22 cellular contexts compared by ENCODE assay signal in the genomic region with DNA sequence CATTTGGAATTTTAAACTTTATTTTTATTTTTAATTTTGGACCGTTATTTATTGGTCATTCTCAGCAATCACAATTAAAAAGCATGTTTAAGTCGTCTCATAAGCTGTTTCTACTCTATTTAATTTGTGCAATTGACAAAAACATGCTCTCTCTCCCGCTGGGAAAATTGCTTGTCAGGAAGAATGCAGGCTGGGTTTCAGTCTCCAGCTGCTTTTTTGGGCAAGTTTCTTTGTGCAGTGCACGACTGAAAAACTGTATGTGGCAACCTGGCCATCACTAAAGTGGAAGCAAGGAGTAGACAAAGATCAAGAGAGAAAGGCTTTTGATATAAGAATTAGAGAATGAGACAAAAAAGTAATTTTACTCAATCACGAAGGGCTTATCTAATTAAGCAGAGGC.
"Had no signal": no experiment of that assay in that cellular context is flagged by ENCODE, and none has a peak within 500 bp of the region (broad histone marks: within the 10 kb centered on the region; RNA-seq: fewer than 3 reads in every experiment).

No MANE protein-coding gene starts in this region.

- H3K9me3 ChIP-seq: breast epithelium, gastrocnemius medialis, prostate gland, testis, upper lobe of left lung had no signal

- H3K4me3 ChIP-seq: breast epithelium, coronary artery, gastrocnemius medialis, heart left ventricle, left ventricle myocardium inferior, prostate gland, stomach, testis, upper lobe of left lung had no signal

- DNase-seq: activated CD4-positive, alpha-beta T cell treated with anti-CD3 and anti-CD28 coated beads, Interleukin-2, amount 10 ng/mL, durations not matched to agents 7 days and 5 days; activated CD8-positive, alpha-beta memory T cell treated with anti-CD3 and anti-CD28 coated beads, Interleukin-2, amount 50 U/mL, for 4 hours; activated effector memory CD4-positive, alpha-beta T cell treated with Interleukin-2 at 50 U/mL for 16 hours; activated naive CD4-positive, alpha-beta T cell treated with anti-CD3 and anti-CD28 coated beads, Interleukin-2, amount 10 ng/mL, durations not matched to agents 7 days and 5 days; activated naive CD8-positive, alpha-beta T cell treated with anti-CD3 and anti-CD28 coated beads, Interleukin-2, amount 50 U/mL, for 24 hours; activated T-cell treated with anti-CD3 and anti-CD28 coated beads, Interleukin-2, amount 50 U/mL, for 48 hours; anterior cingulate cortex; gastrocnemius medialis; heart left ventricle; immature natural killer cell; kidney glomerular epithelial cell; left ventricle myocardium inferior; mammary epithelial cell; stimulated activated CD4-positive, alpha-beta T cell treated with anti-CD3 and anti-CD28 coated beads, Interleukin-4, amount 100 ng/mL, for 24 hours; stomach; T-helper 1 cell; T-helper 9 cell; testis; upper lobe of left lung had no signal

- H3K27ac ChIP-seq: breast epithelium, coronary artery, gastrocnemius medialis, heart left ventricle, left ventricle myocardium inferior, prostate gland, stomach, testis, upper lobe of left lung had no signal

- H3K4me1 ChIP-seq: breast epithelium, gastrocnemius medialis, heart left ventricle, left ventricle myocardium inferior, prostate gland, stomach, testis, upper lobe of left lung had no signal

- H3K27me3 ChIP-seq: breast epithelium, gastrocnemius medialis, heart left ventricle, stomach, testis, upper lobe of left lung had no signal

- H3K36me3 ChIP-seq: breast epithelium, gastrocnemius medialis, heart left ventricle, left ventricle myocardium inferior, prostate gland, stomach, upper lobe of left lung had no signal
